ENCODE assay signal across 25 cellular contexts in the genomic region with DNA sequence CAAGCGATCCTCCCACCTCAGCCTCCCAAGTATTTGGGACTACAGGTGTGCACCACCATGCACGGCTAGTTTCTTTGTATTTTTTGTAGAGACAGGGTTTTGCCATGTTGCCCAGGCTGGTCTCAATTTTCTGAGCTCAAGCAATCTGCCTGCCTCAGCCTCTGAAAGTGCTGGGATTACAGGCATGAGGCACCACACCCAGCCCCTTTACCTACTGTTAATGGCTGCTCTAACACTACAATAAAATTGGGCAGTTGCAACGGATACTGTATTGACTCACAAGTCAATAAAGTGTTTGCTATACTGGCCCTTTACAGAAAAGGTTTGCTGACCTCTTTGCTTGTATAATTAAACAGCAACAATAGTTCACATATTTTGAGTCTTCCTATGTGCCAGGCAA.
"Had no signal": no experiment of that assay in that cellular context is flagged by ENCODE, and none has a peak within 500 bp of the region (broad histone marks: within the 10 kb centered on the region; RNA-seq: fewer than 3 reads in every experiment).

No MANE protein-coding gene starts in this region.

- DNase-seq: effector CD8-positive, alpha-beta T cell; endodermal cell; foreskin fibroblast; gastrocnemius medialis; head of caudate nucleus; kidney; left lung; mesenchymal stem cell; natural killer cell; occipital lobe; pancreas; right lobe of liver; stimulated activated CD4-positive, alpha-beta T cell treated with anti-CD3 and anti-CD28 coated beads, Interleukin-12 subunit alpha, Interleukin-12 subunit beta, amount 100 ng/mL, for 4 hours; stimulated activated CD4-positive, alpha-beta T cell treated with anti-CD3 and anti-CD28 coated beads, Interleukin-1b, Interleukin-23, amount 100 ng/mL, for 48 hours; stimulated activated CD4-positive, alpha-beta T cell treated with anti-CD3 and anti-CD28 coated beads, Interleukin-4, amount 100 ng/mL, for 1 hour; stimulated activated CD8-positive, alpha-beta memory T cell treated with anti-CD3 and anti-CD28 coated beads, Interleukin-4, amount 100 ng/mL, for 48 hours; stimulated activated naive CD4-positive, alpha-beta T cell; stimulated activated naive CD8-positive, alpha-beta T cell treated with anti-CD3 and anti-CD28 coated beads, Interleukin-15, amount 100 ng/mL, for 72 hours; thyroid gland had no signal

- H3K27ac Mint-ChIP-seq: dendritic cell treated with granulocyte-macrophage colony-stimulating factor and Interleukin-4, amounts not matched to agents 40 ng/mL and 50 ng/mL, for 4 days; endodermal cell; mesothelial cell of epicardium; natural killer cell; stimulated activated naive CD8-positive, alpha-beta T cell treated with anti-CD3 and anti-CD28 coated beads, Interleukin-15, amount 100 ng/mL, for 72 hours had no signal

- H3K27me3 ChIP-seq: gastrocnemius medialis, pancreas, right lobe of liver, thyroid gland had no signal

- H3K36me3 Mint-ChIP-seq: natural killer cell had no signal

- H3K9me3 Mint-ChIP-seq: dendritic cell treated with granulocyte-macrophage colony-stimulating factor and Interleukin-4, amounts not matched to agents 40 ng/mL and 50 ng/mL, for 4 days; endodermal cell; mesothelial cell of epicardium; natural killer cell; stimulated activated naive CD8-positive, alpha-beta T cell treated with anti-CD3 and anti-CD28 coated beads, Interleukin-15, amount 100 ng/mL, for 72 hours; type B pancreatic cell had no signal

- H3K27me3 Mint-ChIP-seq: stimulated activated naive CD8-positive, alpha-beta T cell treated with anti-CD3 and anti-CD28 coated beads, Interleukin-15, amount 100 ng/mL, for 72 hours; type B pancreatic cell had no signal

- ATAC-seq: esophagus mucosa; gastrocnemius medialis; left lung; natural killer cell; right lobe of liver; stimulated activated naive CD8-positive, alpha-beta T cell treated with anti-CD3 and anti-CD28 coated beads, Interleukin-15, amount 100 ng/mL, for 72 hours had no signal

- H3K4me2 ChIP-seq: smooth muscle cell had no signal

- H3K9me3 ChIP-seq: gastrocnemius medialis, left lung, pancreas, right lobe of liver, thyroid gland had no signal

- H3K4me3 ChIP-seq: gastrocnemius medialis, left lung, pancreas, right lobe of liver, smooth muscle cell, thyroid gland had no signal

- H3K4me3 Mint-ChIP-seq: dendritic cell treated with granulocyte-macrophage colony-stimulating factor and Interleukin-4, amounts not matched to agents 40 ng/mL and 50 ng/mL, for 4 days; endodermal cell; mesothelial cell of epicardium; natural killer cell; stimulated activated naive CD8-positive, alpha-beta T cell treated with anti-CD3 and anti-CD28 coated beads, Interleukin-15, amount 100 ng/mL, for 72 hours; type B pancreatic cell had no signal

- H3K27ac ChIP-seq: epithelial cell of prostate, gastrocnemius medialis, left lung, right lobe of liver had no signal

- H3K36me3 ChIP-seq: gastrocnemius medialis, left lung, pancreas, right lobe of liver, thyroid gland had no signal
